ENCODE assay signal across 1 cellular context in the genomic region with DNA sequence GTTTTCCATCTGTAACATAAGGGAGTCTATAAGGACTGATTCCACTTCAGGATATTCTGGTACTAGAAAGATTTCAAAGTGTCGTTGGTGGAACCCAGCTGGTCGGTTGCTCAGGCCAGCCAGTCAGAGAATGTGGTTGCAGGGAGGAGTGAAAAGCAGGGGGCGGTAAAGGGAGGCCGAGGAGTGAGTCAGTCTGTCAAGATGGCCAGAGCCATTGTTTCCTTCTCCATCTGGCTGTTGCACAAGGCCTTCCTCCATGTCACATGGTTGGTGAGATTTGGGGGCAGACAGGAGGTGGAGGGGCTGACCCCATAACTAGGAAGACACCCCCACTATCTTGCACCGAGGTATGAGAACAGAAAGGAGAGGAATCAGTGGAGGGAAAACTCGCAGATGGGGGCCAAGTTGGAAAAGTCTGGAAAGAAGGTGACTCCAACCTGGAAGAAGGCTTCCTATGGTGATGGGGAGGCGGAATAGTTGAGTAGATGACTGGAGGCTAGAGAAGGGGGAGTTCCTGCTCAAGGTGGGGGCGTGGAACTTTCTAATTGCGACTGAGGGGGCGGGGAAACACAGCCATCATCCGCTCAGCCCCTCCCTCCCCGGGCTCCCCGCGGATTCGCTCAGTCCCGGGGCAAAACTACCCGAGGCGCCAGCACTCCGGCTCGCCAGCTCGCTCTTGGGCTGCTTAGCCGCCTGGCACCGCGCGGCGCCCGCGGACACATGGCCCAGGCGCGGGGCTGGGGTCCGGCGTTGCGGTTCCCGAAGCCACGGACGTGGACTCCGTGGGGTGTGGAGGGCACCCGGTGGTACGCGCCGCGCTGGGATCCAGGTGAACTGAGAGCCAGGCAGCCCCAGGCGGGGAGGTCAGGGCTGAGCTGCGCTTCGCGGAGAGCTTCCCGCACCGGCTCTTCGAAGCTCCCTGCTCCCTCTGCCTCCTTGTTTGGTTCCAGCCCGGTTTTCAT.
TF ChIP-seq lines count a peak whose summit lies in the region.

No MANE protein-coding gene starts in this region.

TF ChIP-seq in A549, 52 proteins besides CTCF, POLR2A, EP300 and RAD21:
- TF ChIP-seq, protein P1, sequence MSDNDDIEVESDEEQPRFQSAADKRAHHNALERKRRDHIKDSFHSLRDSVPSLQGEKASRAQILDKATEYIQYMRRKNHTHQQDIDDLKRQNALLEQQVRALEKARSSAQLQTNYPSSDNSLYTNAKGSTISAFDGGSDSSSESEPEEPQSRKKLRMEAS (IDR thresholded peaks at IDR 0.05), result peak; percentile 34; the same call in 1 of the 2 replicates
- TF ChIP-seq FOSL2 (IDR thresholded peaks at IDR 0.05) (no peak), FOSL2 (CRISPR knock-in tag; IDR thresholded peaks at IDR 0.05) (0 out of 2 replicates have a peak, but pooled peaks have one; percentile 29), RNF2 (IDR thresholded peaks at IDR 0.05; ENCODE audit: borderline replicate concordance, low read depth) (no peak)
- TF ChIP-seq, protein P2, sequence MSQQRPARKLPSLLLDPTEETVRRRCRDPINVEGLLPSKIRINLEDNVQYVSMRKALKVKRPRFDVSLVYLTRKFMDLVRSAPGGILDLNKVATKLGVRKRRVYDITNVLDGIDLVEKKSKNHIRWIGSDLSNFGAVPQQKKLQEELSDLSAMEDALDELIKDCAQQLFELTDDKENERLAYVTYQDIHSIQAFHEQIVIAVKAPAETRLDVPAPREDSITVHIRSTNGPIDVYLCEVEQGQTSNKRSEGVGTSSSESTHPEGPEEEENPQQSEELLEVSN (IDR thresholded peaks at IDR 0.05; ENCODE audit: borderline replicate concordance, low read depth), result peak; percentile 72
